Comparison of ENCODE assay signal across 7 cellular contexts in the genomic region with DNA sequence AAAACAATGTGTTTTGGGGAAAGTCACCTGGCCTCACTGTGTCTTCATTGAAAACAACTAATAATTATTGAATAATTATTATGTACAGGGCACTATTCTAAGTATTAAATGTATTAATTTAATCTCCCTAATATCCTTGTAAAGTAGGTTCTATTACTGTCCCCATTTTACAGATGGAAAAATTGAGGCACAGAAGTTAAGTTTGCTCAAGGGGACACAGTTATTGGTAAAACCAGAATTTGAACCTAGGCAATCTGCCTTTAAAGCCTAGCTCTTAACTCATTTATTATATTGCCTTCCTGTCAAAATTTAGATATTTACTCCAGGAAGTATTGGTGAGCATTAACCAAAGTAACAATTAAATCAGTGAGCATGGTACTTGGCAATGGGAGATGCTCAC.
"Had no signal": no experiment of that assay in that cellular context is flagged by ENCODE, and none has a peak within 500 bp of the region (broad histone marks: within the 10 kb centered on the region; RNA-seq: fewer than 3 reads in every experiment).

No MANE protein-coding gene starts in this region.

- DNase-seq: GDM1, GF-D8 had no signal

- FAIRE-seq: G401.6, GM12891, GM12892, GM18507, GM19239 had no signal
